In genomic region chr14:31420013-31420318, GRCh38 we compare ENCODE assay signal across 8 cellular contexts. TPM values are rescaled to one million over a fixed set of nuclear protein-coding genes. Genes with fewer than 3 reads are reported as not detected.
DNase-seq lines count a peak whose midpoint lies in the region; ATAC-seq and TF ChIP-seq lines count a peak whose summit lies in the region.

No MANE protein-coding gene starts in this region.

- H3K9me3 ChIP-seq in body of pancreas, result no peaks in the 10 kb centered on the region
- no peaks in the 10 kb centered on the region for H3K9me3 ChIP-seq in iPS-15b (ENCODE audit: control insufficient read depth, insufficient read depth, low read length)

- H3K36me3 ChIP-seq in body of pancreas (replicated peaks in 1 of 2; ENCODE audit: insufficient read depth in 1 of 2, low read depth in 2 of 2) (no peaks in the 10 kb centered on the region), iPS-15b (ENCODE audit: control insufficient read depth, insufficient read depth, low read length) (peaks cover 3% of the 10 kb centered on the region)

- H3K4me3 ChIP-seq in body of pancreas, result peak overlapping the region; percentile 76 to 98
- peak overlapping the region; percentile 98 for H3K4me3 ChIP-seq in iPS-15b (ENCODE audit: low read depth, low read length)
- peak overlapping the region; percentile 99 for H3K4me3 ChIP-seq in skeletal muscle cell (ENCODE audit: low read depth, low read length)

- 0% methylated on average over 10 to 27 of the region's 27 CpGs for WGBS in body of pancreas, 2 donors

- H3K27ac ChIP-seq in body of pancreas, result peak overlapping the region; percentile 79 to 91 (median 83)

- no peak for TF ChIP-seq CTCF in body of pancreas (IDR thresholded peaks at IDR 0.05)

- H3K4me1 ChIP-seq in body of pancreas (peaks cover 32% of the 10 kb centered on the region), iPS-15b (ENCODE audit: control insufficient read depth, insufficient read depth, low read length) (peaks cover 2% of the 10 kb centered on the region)

- DNase-seq in activated effector memory CD4-positive, alpha-beta T cell treated with anti-CD3 and anti-CD28 coated beads, Interleukin-2, amount 50 U/mL, for 16 hours, result peak; percentile 73
- DNase-seq in activated effector memory CD4-positive, alpha-beta T cell treated with Interleukin-2 at 50 U/mL for 16 hours, result no peak
- peak; percentile 26 for DNase-seq in NCI-H2196 treated with DMSO at 0.1 percent for 48 hours (lab: John Stamatoyannopoulos, UW; ENCODE audit: unreplicated experiment)
- DNase-seq in body of pancreas, result peak; percentile 75 to 83 (median 80)
- DNase-seq in skeletal muscle cell (ENCODE audit: low read depth), result no peak

- intact Hi-C loops in body of pancreas (cut with DNase I), result no loop called here

- peak; percentile 22 for ATAC-seq in HG02759 (IDR thresholded peaks at IDR 0.05; ENCODE audit: unreplicated experiment)
- ATAC-seq in body of pancreas, result peak; percentile 81
- ATAC-seq in GM21367 (IDR thresholded peaks at IDR 0.05; ENCODE audit: unreplicated experiment), result no peak

- H3K27me3 ChIP-seq in body of pancreas, result no peaks in the 10 kb centered on the region
- H3K27me3 ChIP-seq in iPS-15b (ENCODE audit: control insufficient read depth, insufficient read depth, low read length), result no peaks in the 10 kb centered on the region

- peak overlapping the region; percentile 85 for H3K9ac ChIP-seq in iPS-15b (ENCODE audit: low read depth, low read length)

- TF ChIP-seq POLR2A in body of pancreas (IDR thresholded peaks at IDR 0.05), result no peak

RNA-seq across cellular contexts. Expression of gene HEATR5A, which starts 0.4 kb away (rescaled TPM):
- 10 to 100 TPM; 14.5 to 24.1 TPM for total RNA-seq in body of pancreas

RNA-seq across cellular contexts. Expression of gene DTD2, which starts 37.3 kb away (rescaled TPM):
- total RNA-seq in body of pancreas, result 10 to 100 TPM; 20.4 to 22.3 TPM

Comparison
In these comparisons a context has a peak if more than half of its experiments do, and no peak if none do; other contexts are left out.
1. DNase-seq: peak in activated effector memory CD4-positive, alpha-beta T cell treated with anti-CD3 and anti-CD28 coated beads, Interleukin-2, amount 50 U/mL, for 16 hours (single experiment), NCI-H2196 treated with DMSO at 0.1 percent for 48 hours (single experiment) and body of pancreas (4 of 4); none in activated effector memory CD4-positive, alpha-beta T cell treated with Interleukin-2 at 50 U/mL for 16 hours (single experiment) and skeletal muscle cell (single experiment).
2. Peak in every context shown above with its lines, with median percentiles within 50 percentile points of each other: H3K4me3 ChIP-seq.